In the genomic region with DNA sequence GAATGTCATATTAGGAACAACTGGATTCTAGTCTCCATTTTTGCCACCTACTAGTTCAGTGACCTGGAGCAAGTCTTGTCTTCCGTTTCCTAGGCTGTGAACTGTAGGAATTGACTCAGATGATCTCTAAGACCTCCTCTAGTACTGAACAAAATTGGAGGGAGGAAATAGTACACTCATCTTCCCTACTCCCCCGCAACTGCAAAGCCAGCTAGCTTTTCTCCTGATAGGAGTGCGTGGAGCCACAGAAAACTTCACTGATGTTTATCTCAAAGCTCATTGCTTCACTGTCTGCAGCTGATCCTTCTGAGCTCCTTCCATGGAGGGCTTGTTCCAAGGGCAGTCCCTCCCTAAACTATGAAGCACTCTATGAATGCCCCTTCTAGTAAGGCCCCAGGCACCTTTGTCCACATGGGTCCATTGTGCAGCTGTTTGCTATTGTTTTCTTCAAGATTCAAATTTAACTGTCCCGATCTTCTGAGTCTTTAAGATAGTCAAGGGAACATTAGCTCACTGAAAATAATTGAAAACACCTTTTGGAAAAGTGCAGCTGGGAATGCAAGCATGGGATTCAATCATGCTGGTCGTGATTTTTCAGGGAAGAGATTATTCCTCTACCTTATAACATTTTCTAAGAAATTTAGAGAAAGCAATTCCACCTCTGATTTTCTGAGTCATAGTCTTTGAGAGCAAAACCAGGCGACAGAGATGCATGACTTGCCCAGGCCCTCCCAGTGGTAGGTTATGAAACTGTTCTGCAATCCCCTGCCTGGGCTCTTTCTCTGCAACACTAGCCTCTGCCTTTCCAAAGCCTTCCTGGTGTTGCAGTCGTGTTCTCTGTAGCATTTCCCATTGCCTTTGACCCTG, we compare ENCODE assay signal across 8 cellular contexts. TPM values are rescaled to one million over a fixed set of nuclear protein-coding genes. Genes with fewer than 3 reads are reported as not detected.
DNase-seq lines count a peak whose midpoint lies in the region; ATAC-seq, FAIRE-seq and TF ChIP-seq lines count a peak whose summit lies in the region.

No MANE protein-coding gene starts in this region.

- H3K27me3 Mint-ChIP-seq in activated T-helper 17 cell treated with anti-CD3 and anti-CD28 coated beads, Interleukin-2, amount 50 U/mL, for 72 hours: no peaks in the 10 kb centered on the region

- peak; percentile 15 for DNase-seq in H7
- DNase-seq in keratinocyte (ENCODE audit: low read depth, low spot score): no peak
- DNase-seq in NCI-H446 (lab: John Stamatoyannopoulos, UW): no peak
- DNase-seq in ecto neural progenitor cell (ENCODE audit: low spot score): no peak
- DNase-seq in central memory CD4-positive, alpha-beta T cell: no peak

- FAIRE-seq in keratinocyte (lab: Jason Lieb, UNC): peak; percentile 36

- no peak overlapping the region for H3K4me3 Mint-ChIP-seq in activated T-helper 17 cell treated with anti-CD3 and anti-CD28 coated beads, Interleukin-2, amount 50 U/mL, for 72 hours

- H3K79me2 ChIP-seq in KMS-11 (ENCODE audit: insufficient read depth, low read depth) (no peaks in the 10 kb centered on the region), keratinocyte (ENCODE audit: control insufficient read depth, insufficient read depth, low read length) (no peaks in the 10 kb centered on the region)

- no peak overlapping the region for H3K9ac ChIP-seq in KMS-11
- H3K9ac ChIP-seq in keratinocyte (ENCODE audit: control insufficient read depth, extremely low read depth, insufficient read depth, low read length): no peak overlapping the region

- no peaks in the 10 kb centered on the region for H3K9me3 Mint-ChIP-seq in activated T-helper 17 cell treated with anti-CD3 and anti-CD28 coated beads, Interleukin-2, amount 50 U/mL, for 72 hours

- H3K27ac ChIP-seq in KMS-11 (no peak overlapping the region), keratinocyte (ENCODE audit: control insufficient read depth, insufficient read depth, low read length) (no peak overlapping the region)

- no peaks in the 10 kb centered on the region for H3K9me1 ChIP-seq in keratinocyte (ENCODE audit: control insufficient read depth, extremely low read depth, insufficient read depth, low read length)

- H3K4me1 Mint-ChIP-seq in activated T-helper 17 cell treated with anti-CD3 and anti-CD28 coated beads, Interleukin-2, amount 50 U/mL, for 72 hours: peaks cover 13% of the 10 kb centered on the region

- no peaks in the 10 kb centered on the region for H3K9me3 ChIP-seq in keratinocyte (ENCODE audit: control insufficient read depth, low read depth, low read length)

- dilution Hi-C loops in keratinocyte (cut with MboI; ENCODE audit: extremely low pct_ligation_motif_present, low sequenced_read_pairs): no loop called here

- peak; percentile 71 for TF ChIP-seq CTCF in KMS-11 (conservative IDR thresholded peaks at IDR 0.05; ENCODE audit: low read depth, low read length)
- peak; percentile 55 to 82 (median 80) for TF ChIP-seq CTCF in keratinocyte (optimal IDR thresholded peaks at IDR 0.05 in 1 of 3, IDR thresholded peaks at IDR 0.05 in 1 of 3, conservative IDR thresholded peaks at IDR 0.05 in 1 of 3; ENCODE audit: extremely low read depth in 1 of 3, insufficient read depth in 2 of 3, low read length in 3 of 3)

- H3K36me3 Mint-ChIP-seq in activated T-helper 17 cell treated with anti-CD3 and anti-CD28 coated beads, Interleukin-2, amount 50 U/mL, for 72 hours (ENCODE audit: low read depth): no peaks in the 10 kb centered on the region

- H2AFZ ChIP-seq in KMS-11 (ENCODE audit: low read depth) (no peak overlapping the region), keratinocyte (ENCODE audit: control insufficient read depth, low read length) (no peak overlapping the region)

- H3K36me3 ChIP-seq in H7 (replicated peaks; ENCODE audit: control insufficient read depth, insufficient read depth, low read length) (no peaks in the 10 kb centered on the region), KMS-11 (ENCODE audit: insufficient read depth) (no peaks in the 10 kb centered on the region), keratinocyte (ENCODE audit: control insufficient read depth in 2 of 2, extremely low read depth in 1 of 2, insufficient read depth in 2 of 2, low read length in 2 of 2) (no peaks in the 10 kb centered on the region)

- peak; percentile 33 for ATAC-seq in GM18499 (IDR thresholded peaks at IDR 0.05; ENCODE audit: insufficient read depth, unreplicated experiment)
- ATAC-seq in activated T-helper 17 cell treated with anti-CD3 and anti-CD28 coated beads, Interleukin-2, amount 50 U/mL, for 72 hours (replicated peaks): peak; percentile 62

- H3K4me1 ChIP-seq in KMS-11 (ENCODE audit: low read depth, poor library complexity, severe bottlenecking): peaks cover 66% of the 10 kb centered on the region
- no peaks in the 10 kb centered on the region for H3K4me1 ChIP-seq in keratinocyte (ENCODE audit: control insufficient read depth, extremely low read depth, insufficient read depth, low read length)

- no peaks in the 10 kb centered on the region for H4K20me1 ChIP-seq in KMS-11 (ENCODE audit: insufficient read depth)
- H4K20me1 ChIP-seq in keratinocyte (ENCODE audit: control insufficient read depth, extremely low read depth, insufficient read depth, low read length): no peaks in the 10 kb centered on the region

- H3K4me3 ChIP-seq in H7 (ENCODE audit: insufficient read depth, low read depth, low read length) (no peak overlapping the region), KMS-11 (IDR thresholded peaks at IDR 0.05; ENCODE audit: insufficient read depth, low read depth, low read length) (no peak overlapping the region), keratinocyte (ENCODE audit: control insufficient read depth in 2 of 3, extremely low read depth in 1 of 3, insufficient read depth in 2 of 3, low read depth in 1 of 3, low read length in 3 of 3) (no peak overlapping the region)

- H3K4me2 ChIP-seq in KMS-11 (peak overlapping the region; percentile 30; the same call in 1 of the 2 replicates), keratinocyte (ENCODE audit: control insufficient read depth, extremely low read depth, insufficient read depth, low read depth, low read length) (no peak overlapping the region)

- no peaks in the 10 kb centered on the region for H3K27me3 ChIP-seq in H7 (ENCODE audit: control insufficient read depth, insufficient read depth, low read length)
- H3K27me3 ChIP-seq in KMS-11 (ENCODE audit: insufficient read depth, low read depth): no peaks in the 10 kb centered on the region
- no peaks in the 10 kb centered on the region for H3K27me3 ChIP-seq in keratinocyte (ENCODE audit: control insufficient read depth, extremely low read depth, insufficient read depth, low read length)

- H3K27ac Mint-ChIP-seq in activated T-helper 17 cell treated with anti-CD3 and anti-CD28 coated beads, Interleukin-2, amount 50 U/mL, for 72 hours: no peak overlapping the region

RNA-seq across cellular contexts. Expression of a gene that starts 24.3 kb away (rescaled TPM):
- total RNA-seq in H7 (2014; rRNA removed; shearing (Covaris generic)): 0.07 and 0.30 TPM in 2 replicates
- under 1 TPM; 0.35 to 0.50 TPM for total RNA-seq in activated T-helper 17 cell treated with anti-CD3 and anti-CD28 coated beads, Interleukin-2, amount 50 U/mL, for 72 hours
- polyA plus RNA-seq in keratinocyte: 14.7 to 27.4 TPM (median 20.6 TPM) in 3 replicates
- polyA plus RNA-seq in keratinocyte (2011; ENCODE audit: low read depth): 55.0 TPM
- polyA plus RNA-seq in keratinocyte (2011; cell fraction: cytosol; rRNA removed): 18.1 and 18.9 TPM in 2 replicates
- polyA plus RNA-seq in keratinocyte (2011; cell fraction: nucleus; rRNA removed): 27.5 and 29.4 TPM in 2 replicates
- 15.0 and 16.0 TPM in 2 replicates for polyA plus RNA-seq in keratinocyte (2012; ENCODE audit: low replicate concordance)
- polyA minus RNA-seq in keratinocyte: 13.7 to 25.8 TPM (median 23.1 TPM) in 3 replicates
- polyA minus RNA-seq in keratinocyte (2011; cell fraction: cytosol; rRNA and poly(A)+ RNA removed): 18.6 TPM
- 11.6 and 29.4 TPM in 2 replicates for polyA minus RNA-seq in keratinocyte (2011; cell fraction: nucleus; rRNA and poly(A)+ RNA removed)
